In genomic region chr17:38351412-38352222, GRCh38 we compare ENCODE assay signal across 1 cellular context.
TF ChIP-seq lines count a peak whose summit lies in the region.

A gene with protein sequence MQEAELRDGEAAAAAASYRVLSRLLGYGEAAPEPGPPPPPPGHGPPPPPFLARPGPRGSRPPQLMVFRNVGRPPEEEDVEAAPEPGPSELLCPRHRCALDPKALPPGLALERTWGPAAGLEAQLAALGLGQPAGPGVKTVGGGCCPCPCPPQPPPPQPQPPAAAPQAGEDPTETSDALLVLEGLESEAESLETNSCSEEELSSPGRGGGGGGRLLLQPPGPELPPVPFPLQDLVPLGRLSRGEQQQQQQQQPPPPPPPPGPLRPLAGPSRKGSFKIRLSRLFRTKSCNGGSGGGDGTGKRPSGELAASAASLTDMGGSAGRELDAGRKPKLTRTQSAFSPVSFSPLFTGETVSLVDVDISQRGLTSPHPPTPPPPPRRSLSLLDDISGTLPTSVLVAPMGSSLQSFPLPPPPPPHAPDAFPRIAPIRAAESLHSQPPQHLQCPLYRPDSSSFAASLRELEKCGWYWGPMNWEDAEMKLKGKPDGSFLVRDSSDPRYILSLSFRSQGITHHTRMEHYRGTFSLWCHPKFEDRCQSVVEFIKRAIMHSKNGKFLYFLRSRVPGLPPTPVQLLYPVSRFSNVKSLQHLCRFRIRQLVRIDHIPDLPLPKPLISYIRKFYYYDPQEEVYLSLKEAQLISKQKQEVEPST (plus strand): TSS chr17:38351844. CDS start chr17:38352053, 209 bp downstream.

TF ChIP-seq in K562, 482 proteins besides CTCF, POLR2A, EP300 and RAD21 (continued from another document and continues in another):
- TF ChIP-seq, protein P1, sequence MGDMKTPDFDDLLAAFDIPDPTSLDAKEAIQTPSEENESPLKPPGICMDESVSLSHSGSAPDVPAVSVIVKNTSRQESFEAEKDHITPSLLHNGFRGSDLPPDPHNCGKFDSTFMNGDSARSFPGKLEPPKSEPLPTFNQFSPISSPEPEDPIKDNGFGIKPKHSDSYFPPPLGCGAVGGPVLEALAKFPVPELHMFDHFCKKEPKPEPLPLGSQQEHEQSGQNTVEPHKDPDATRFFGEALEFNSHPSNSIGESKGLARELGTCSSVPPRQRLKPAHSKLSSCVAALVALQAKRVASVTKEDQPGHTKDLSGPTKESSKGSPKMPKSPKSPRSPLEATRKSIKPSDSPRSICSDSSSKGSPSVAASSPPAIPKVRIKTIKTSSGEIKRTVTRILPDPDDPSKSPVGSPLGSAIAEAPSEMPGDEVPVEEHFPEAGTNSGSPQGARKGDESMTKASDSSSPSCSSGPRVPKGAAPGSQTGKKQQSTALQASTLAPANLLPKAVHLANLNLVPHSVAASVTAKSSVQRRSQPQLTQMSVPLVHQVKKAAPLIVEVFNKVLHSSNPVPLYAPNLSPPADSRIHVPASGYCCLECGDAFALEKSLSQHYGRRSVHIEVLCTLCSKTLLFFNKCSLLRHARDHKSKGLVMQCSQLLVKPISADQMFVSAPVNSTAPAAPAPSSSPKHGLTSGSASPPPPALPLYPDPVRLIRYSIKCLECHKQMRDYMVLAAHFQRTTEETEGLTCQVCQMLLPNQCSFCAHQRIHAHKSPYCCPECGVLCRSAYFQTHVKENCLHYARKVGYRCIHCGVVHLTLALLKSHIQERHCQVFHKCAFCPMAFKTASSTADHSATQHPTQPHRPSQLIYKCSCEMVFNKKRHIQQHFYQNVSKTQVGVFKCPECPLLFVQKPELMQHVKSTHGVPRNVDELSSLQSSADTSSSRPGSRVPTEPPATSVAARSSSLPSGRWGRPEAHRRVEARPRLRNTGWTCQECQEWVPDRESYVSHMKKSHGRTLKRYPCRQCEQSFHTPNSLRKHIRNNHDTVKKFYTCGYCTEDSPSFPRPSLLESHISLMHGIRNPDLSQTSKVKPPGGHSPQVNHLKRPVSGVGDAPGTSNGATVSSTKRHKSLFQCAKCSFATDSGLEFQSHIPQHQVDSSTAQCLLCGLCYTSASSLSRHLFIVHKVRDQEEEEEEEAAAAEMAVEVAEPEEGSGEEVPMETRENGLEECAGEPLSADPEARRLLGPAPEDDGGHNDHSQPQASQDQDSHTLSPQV (IDR thresholded peaks at IDR 0.05), result peak; percentile 52
- peak; percentile 89 for TF ChIP-seq CXXC5 (CRISPR knock-in tag; IDR thresholded peaks at IDR 0.05)
- TF ChIP-seq SMARCC2 (IDR thresholded peaks at IDR 0.05; ENCODE audit: low read depth), result 0 out of 2 replicates have a peak, but pooled peaks have one; percentile 36
- TF ChIP-seq PRDM10 (IDR thresholded peaks at IDR 0.05; ENCODE audit: partially characterized antibody), result peak; percentile 72
- TF ChIP-seq TAF7 (tag; IDR thresholded peaks at IDR 0.05), result peak; percentile 46; the same call in 1 of the 2 replicates
- peak; percentile 58 for TF ChIP-seq TBP (optimal IDR thresholded peaks at IDR 0.05; ENCODE audit: low read depth, low read length)
- TF ChIP-seq BRD9 (IDR thresholded peaks at IDR 0.05; ENCODE audit: low read depth, partially characterized antibody), result peak; percentile 47
- peak; percentile 67; the same call in 1 of the 2 replicates for TF ChIP-seq SMARCE1 (IDR thresholded peaks at IDR 0.05)
- peak; percentile 73 to 77 for TF ChIP-seq NRF1 (conservative IDR thresholded peaks at IDR 0.05 in 1 of 2, IDR thresholded peaks at IDR 0.05 in 1 of 2)
- TF ChIP-seq ATF1 (CRISPR knock-in tag; IDR thresholded peaks at IDR 0.05), result no peak; the same call in 1 of the 2 replicates
- TF ChIP-seq ATF1 (tag; IDR thresholded peaks at IDR 0.05), result peak; percentile 94
- TF ChIP-seq L3MBTL2 (IDR thresholded peaks at IDR 0.05), result peak; percentile 85
- TF ChIP-seq ZBTB40 (IDR thresholded peaks at IDR 0.05), result peak; percentile 76
- TF ChIP-seq ZBTB40 (CRISPR knock-in tag; IDR thresholded peaks at IDR 0.05), result no peak
- peak; percentile 77 for TF ChIP-seq CTBP1 (IDR thresholded peaks at IDR 0.05; ENCODE audit: borderline replicate concordance)
- TF ChIP-seq CREM (IDR thresholded peaks at IDR 0.05; ENCODE audit: low read depth), result peak; percentile 96
- TF ChIP-seq POLR2G (IDR thresholded peaks at IDR 0.05; ENCODE audit: low read depth, low read length), result peak; percentile 94
- no peak for TF ChIP-seq KHSRP (IDR thresholded peaks at IDR 0.05)
- TF ChIP-seq SMAD4 (CRISPR knock-in tag; conservative IDR thresholded peaks at IDR 0.05), result peak; percentile 49; the same call in 1 of the 2 replicates
- no peak for TF ChIP-seq DNMT1 (IDR thresholded peaks at IDR 0.05)
- TF ChIP-seq, protein P2, sequence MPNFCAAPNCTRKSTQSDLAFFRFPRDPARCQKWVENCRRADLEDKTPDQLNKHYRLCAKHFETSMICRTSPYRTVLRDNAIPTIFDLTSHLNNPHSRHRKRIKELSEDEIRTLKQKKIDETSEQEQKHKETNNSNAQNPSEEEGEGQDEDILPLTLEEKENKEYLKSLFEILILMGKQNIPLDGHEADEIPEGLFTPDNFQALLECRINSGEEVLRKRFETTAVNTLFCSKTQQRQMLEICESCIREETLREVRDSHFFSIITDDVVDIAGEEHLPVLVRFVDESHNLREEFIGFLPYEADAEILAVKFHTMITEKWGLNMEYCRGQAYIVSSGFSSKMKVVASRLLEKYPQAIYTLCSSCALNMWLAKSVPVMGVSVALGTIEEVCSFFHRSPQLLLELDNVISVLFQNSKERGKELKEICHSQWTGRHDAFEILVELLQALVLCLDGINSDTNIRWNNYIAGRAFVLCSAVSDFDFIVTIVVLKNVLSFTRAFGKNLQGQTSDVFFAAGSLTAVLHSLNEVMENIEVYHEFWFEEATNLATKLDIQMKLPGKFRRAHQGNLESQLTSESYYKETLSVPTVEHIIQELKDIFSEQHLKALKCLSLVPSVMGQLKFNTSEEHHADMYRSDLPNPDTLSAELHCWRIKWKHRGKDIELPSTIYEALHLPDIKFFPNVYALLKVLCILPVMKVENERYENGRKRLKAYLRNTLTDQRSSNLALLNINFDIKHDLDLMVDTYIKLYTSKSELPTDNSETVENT (CRISPR knock-in tag; IDR thresholded peaks at IDR 0.05), result peak; percentile 65; the same call in 1 of the 2 replicates
- peak; percentile 52; the same call in 1 of the 2 replicates for TF ChIP-seq ZNF24 (IDR thresholded peaks at IDR 0.05)
- TF ChIP-seq FOXJ3 (CRISPR knock-in tag; IDR thresholded peaks at IDR 0.05), result no peak
- peak; percentile 45 for TF ChIP-seq POLR2H (tag; IDR thresholded peaks at IDR 0.05; ENCODE audit: low read depth)
- peak; percentile 75 for TF ChIP-seq ZFX (CRISPR knock-in tag; IDR thresholded peaks at IDR 0.05)
- TF ChIP-seq NR2C1 (IDR thresholded peaks at IDR 0.05), result peak; percentile 45; the same call in 1 of the 2 replicates
- TF ChIP-seq NR2C1 (tag; IDR thresholded peaks at IDR 0.05), result peak; percentile 64
- peak; percentile 9 to 66; a peak in 1 of 4 replicates for TF ChIP-seq NONO (IDR thresholded peaks at IDR 0.05; ENCODE audit: low read depth in 2 of 2, low read length in 1 of 2)
- TF ChIP-seq RAD51 (IDR thresholded peaks at IDR 0.05; ENCODE audit: borderline replicate concordance, low read depth), result no peak
- TF ChIP-seq ETV5 (CRISPR knock-in tag; IDR thresholded peaks at IDR 0.05; ENCODE audit: low read depth), result no peak
- TF ChIP-seq KAT2B (IDR thresholded peaks at IDR 0.05; ENCODE audit: low read depth, low read length), result no peak
- TF ChIP-seq NUFIP1 (IDR thresholded peaks at IDR 0.05; ENCODE audit: partially characterized antibody), result no peak
- TF ChIP-seq RB1 (IDR thresholded peaks at IDR 0.05; ENCODE audit: low read depth), result peak; percentile 60; the same call in 1 of the 2 replicates
- peak; percentile 87 for TF ChIP-seq ESRRA (IDR thresholded peaks at IDR 0.05; ENCODE audit: borderline replicate concordance, low read depth)
- TF ChIP-seq NR2C2 (CRISPR knock-in tag; IDR thresholded peaks at IDR 0.05), result no peak
- TF ChIP-seq NR2C2 (tag; IDR thresholded peaks at IDR 0.05), result peak; percentile 86
- TF ChIP-seq E2F8 (IDR thresholded peaks at IDR 0.05; ENCODE audit: low read depth, partially characterized antibody), result peak; percentile 60
